In the genomic region with DNA sequence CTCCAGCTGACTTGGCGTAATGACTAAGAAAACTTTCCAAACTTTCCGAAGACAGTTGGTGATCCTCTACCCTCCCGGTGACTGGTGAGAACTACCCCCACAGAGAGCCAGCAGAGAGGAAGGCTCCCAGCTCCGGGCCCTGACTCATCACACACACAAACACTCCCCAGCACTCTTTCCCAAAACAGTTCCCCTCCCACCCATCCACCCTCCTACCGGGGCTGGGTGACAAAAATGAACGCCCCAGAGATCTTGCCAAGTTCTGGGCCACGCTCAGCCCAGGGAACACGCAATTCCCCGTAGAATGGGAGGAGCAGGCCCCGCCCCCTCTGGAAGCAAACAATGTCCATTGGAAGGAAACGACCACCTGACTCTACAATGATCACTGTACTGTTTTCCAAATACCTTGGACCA, we compare ENCODE assay signal across 12 cellular contexts. TPM values are rescaled to one million over a fixed set of nuclear protein-coding genes. Genes with fewer than 3 reads are reported as not detected.
DNase-seq lines count a peak whose midpoint lies in the region; ATAC-seq, FAIRE-seq and TF ChIP-seq lines count a peak whose summit lies in the region.
"Had no signal": no experiment of that assay in that cellular context is flagged by ENCODE, and none has a peak within 500 bp of the region (broad histone marks: within the 10 kb centered on the region; RNA-seq: fewer than 3 reads in every experiment).

No MANE protein-coding gene starts in this region.

- CTCF ChIA-PET in activated CD8-positive, alpha-beta memory T cell treated with anti-CD3 and anti-CD28 coated beads, Interleukin-2, amount 10 ng/mL, durations not matched to agents 7 days and 5 days (lab: Charles Lee) = interaction anchor here (6.2 kb wide), 1 partner anchor 120 kb away, joined by 44 read pairs; no protein-coding TSS in a partner anchor

- peaks cover 38% of the 10 kb centered on the region for H3K4me1 Mint-ChIP-seq in chondrocyte (ENCODE audit: low read depth)
- peaks cover 6% of the 10 kb centered on the region for H3K4me1 Mint-ChIP-seq in activated CD8-positive, alpha-beta memory T cell treated with anti-CD3 and anti-CD28 coated beads, Interleukin-2, amount 10 ng/mL, durations not matched to agents 7 days and 5 days

- peak; percentile 54 for ATAC-seq in lung (ENCODE audit: insufficient read depth, low FRiP score)
- ATAC-seq in activated CD8-positive, alpha-beta memory T cell treated with anti-CD3 and anti-CD28 coated beads, Interleukin-2, amount 10 ng/mL, durations not matched to agents 7 days and 5 days = no peak
- no peak for ATAC-seq in GM19324 (IDR thresholded peaks at IDR 0.05; ENCODE audit: low FRiP score, unreplicated experiment)

- no peaks in the 10 kb centered on the region for H3K36me3 Mint-ChIP-seq in chondrocyte (ENCODE audit: low read depth)
- no peaks in the 10 kb centered on the region for H3K36me3 Mint-ChIP-seq in activated CD8-positive, alpha-beta memory T cell treated with anti-CD3 and anti-CD28 coated beads, Interleukin-2, amount 10 ng/mL, durations not matched to agents 7 days and 5 days

- H3K9me3 Mint-ChIP-seq in chondrocyte (ENCODE audit: low read depth) = no peaks in the 10 kb centered on the region
- H3K9me3 Mint-ChIP-seq in activated CD8-positive, alpha-beta memory T cell treated with anti-CD3 and anti-CD28 coated beads, Interleukin-2, amount 10 ng/mL, durations not matched to agents 7 days and 5 days (ENCODE audit: low read depth) = no peaks in the 10 kb centered on the region

- TF ChIP-seq CTCF in chondrocyte (IDR thresholded peaks at IDR 0.05) (no peak), lung (IDR thresholded peaks at IDR 0.05; ENCODE audit: control extremely low read depth, extremely low read depth) (no peak)

- peaks cover 2% of the 10 kb centered on the region for H3K27me3 Mint-ChIP-seq in chondrocyte (ENCODE audit: low read depth)
- peaks cover 17% of the 10 kb centered on the region for H3K27me3 Mint-ChIP-seq in activated CD8-positive, alpha-beta memory T cell treated with anti-CD3 and anti-CD28 coated beads, Interleukin-2, amount 10 ng/mL, durations not matched to agents 7 days and 5 days

- FAIRE-seq in urothelium cell line (lab: Jason Lieb, UNC) = no peak

- H3K4me3 ChIP-seq in lung = no peak overlapping the region
- H3K4me3 ChIP-seq: right lobe of liver, thyroid gland had no signal

- no peaks in the 10 kb centered on the region for H3K9me3 ChIP-seq in lung (ENCODE audit: control insufficient read depth in 2 of 2, insufficient read depth in 1 of 2, low read length in 1 of 2)
- H3K9me3 ChIP-seq: right lobe of liver, thyroid gland had no signal

- no peak overlapping the region for H3K27ac ChIP-seq in lung (ENCODE audit: low read depth in 1 of 2, low read length in 1 of 2)
- H3K27ac ChIP-seq: right lobe of liver, thyroid gland had no signal

- H3K27ac Mint-ChIP-seq in chondrocyte (ENCODE audit: unreplicated experiment) = peak overlapping the region; percentile 52
- H3K27ac Mint-ChIP-seq in activated CD8-positive, alpha-beta memory T cell treated with anti-CD3 and anti-CD28 coated beads, Interleukin-2, amount 10 ng/mL, durations not matched to agents 7 days and 5 days = no peak overlapping the region
- H3K27ac Mint-ChIP-seq: B cell had no signal

- peak; percentile 33 to 41 for DNase-seq in SHP77 (lab: John Stamatoyannopoulos, UW)
- DNase-seq in SHP77 treated with DMSO at 0.1 percent for 48 hours (lab: John Stamatoyannopoulos, UW) = no peak
- peak; percentile 68 for DNase-seq in chondrocyte (ENCODE audit: low spot score)
- peak; percentile 59 for DNase-seq in lung (ENCODE audit: low spot score)
- DNase-seq in urothelium cell line (ENCODE audit: low spot score) = peak; percentile 58
- no peak for DNase-seq in activated CD8-positive, alpha-beta memory T cell treated with anti-CD3 and anti-CD28 coated beads, Interleukin-2, amount 10 ng/mL, durations not matched to agents 7 days and 5 days
- no peak for DNase-seq in dermis blood vessel endothelial cell
- DNase-seq: NCI-H510A treated with DMSO at 0.1 percent for 48 hours had no signal

- H3K4me3 Mint-ChIP-seq in chondrocyte (ENCODE audit: unreplicated experiment) = peak overlapping the region; percentile 29
- H3K4me3 Mint-ChIP-seq in activated CD8-positive, alpha-beta memory T cell treated with anti-CD3 and anti-CD28 coated beads, Interleukin-2, amount 10 ng/mL, durations not matched to agents 7 days and 5 days = no peak overlapping the region
- H3K4me3 Mint-ChIP-seq: B cell had no signal

- 45 to 71% methylated on average over 11 of the region's 11 CpGs for WGBS in lung, 2 donors

- H3K27me3 ChIP-seq in lung (ENCODE audit: control insufficient read depth, insufficient read depth) = no peaks in the 10 kb centered on the region
- H3K27me3 ChIP-seq: thyroid gland had no signal

- H3K36me3 ChIP-seq in lung (ENCODE audit: control insufficient read depth in 2 of 2, insufficient read depth in 2 of 2, low read length in 2 of 2) = no peaks in the 10 kb centered on the region
- H3K36me3 ChIP-seq: right lobe of liver, thyroid gland had no signal

- peaks cover 0 to 5% of the 10 kb centered on the region in 2 donors for H3K4me1 ChIP-seq in lung (ENCODE audit: control insufficient read depth in 2 of 2, insufficient read depth in 2 of 2, low read length in 2 of 2)
- H3K4me1 ChIP-seq: right lobe of liver had no signal

RNA-seq across cellular contexts. Expression of gene JAM3, which starts 21.3 kb away (rescaled TPM):
- total RNA-seq in chondrocyte = 94.2 to 185 TPM (median 105 TPM) in 3 replicates
- 10 to 100 TPM; 33.5 to 72.2 TPM for total RNA-seq in lung
- polyA plus RNA-seq in lung = 10 to 100 TPM; 10.3 to 13.6 TPM
- 1 to 10 TPM; 3.2 to 4.4 TPM for total RNA-seq in activated CD8-positive, alpha-beta memory T cell treated with anti-CD3 and anti-CD28 coated beads, Interleukin-2, amount 10 ng/mL, durations not matched to agents 7 days and 5 days
- total RNA-seq in dermis blood vessel endothelial cell = 14.4 and 49.5 TPM in 2 replicates

Comparison
In these comparisons a context has a peak if more than half of its experiments do, and no peak if none do; other contexts are left out.
1. DNase-seq: peak in SHP77 (2 of 2), chondrocyte (single experiment), lung (single experiment) and urothelium cell line (single experiment); none in SHP77 treated with DMSO at 0.1 percent for 48 hours (single experiment), activated CD8-positive, alpha-beta memory T cell treated with anti-CD3 and anti-CD28 coated beads, Interleukin-2, amount 10 ng/mL, durations not matched to agents 7 days and 5 days (single experiment) and dermis blood vessel endothelial cell (single experiment).